8 cellular contexts compared by ENCODE assay signal in genomic region chr6:38871745-38872568, GRCh38.
DNase-seq lines count a peak whose midpoint lies in the region; ATAC-seq and TF ChIP-seq lines count a peak whose summit lies in the region.

No MANE protein-coding gene starts in this region.

- H3K36me3 ChIP-seq in RWPE2 (ENCODE audit: low read depth): no peaks in the 10 kb centered on the region

- ATAC-seq in RWPE2 (ENCODE audit: low read depth) (no peak), GM21619 (IDR thresholded peaks at IDR 0.05; ENCODE audit: unreplicated experiment) (no peak), HG02763 (IDR thresholded peaks at IDR 0.05; ENCODE audit: unreplicated experiment) (no peak)

- no peaks in the 10 kb centered on the region for H3K9me3 ChIP-seq in RWPE2 (ENCODE audit: severe bottlenecking)

- no peaks in the 10 kb centered on the region for H3K9me3 Mint-ChIP-seq in activated naive CD4-positive, alpha-beta T cell treated with anti-CD3 and anti-CD28 coated beads for 36 hours
- H3K9me3 Mint-ChIP-seq in glutamatergic neuron (ENCODE audit: unreplicated experiment): peaks cover 2% of the 10 kb centered on the region

- H3K4me3 Mint-ChIP-seq in activated naive CD4-positive, alpha-beta T cell treated with anti-CD3 and anti-CD28 coated beads for 36 hours: no peak overlapping the region
- H3K4me3 Mint-ChIP-seq in glutamatergic neuron (ENCODE audit: unreplicated experiment): no peak overlapping the region

- H3K36me3 Mint-ChIP-seq in activated naive CD4-positive, alpha-beta T cell treated with anti-CD3 and anti-CD28 coated beads for 36 hours (ENCODE audit: low read depth): no peaks in the 10 kb centered on the region
- no peaks in the 10 kb centered on the region for H3K36me3 Mint-ChIP-seq in glutamatergic neuron (ENCODE audit: unreplicated experiment)

- in situ Hi-C loops in KBM-7 (cut with MboI; ENCODE audit: low pct_unique_long_range_greater_than_20kb, low sequenced_read_pairs): no loop called here

- H3K4me1 ChIP-seq in RWPE2 (ENCODE audit: insufficient read depth, poor library complexity, severe bottlenecking): peaks cover 7% of the 10 kb centered on the region

- no peak overlapping the region for H3K4me3 ChIP-seq in RWPE2 (ENCODE audit: severe bottlenecking)

- CTCF ChIA-PET in activated naive CD4-positive, alpha-beta T cell treated with anti-CD3 and anti-CD28 coated beads for 36 hours (lab: Charles Lee): interaction anchor here (0.6 to 3.9 kb wide), 47 partner anchors 11 to 438 kb away, joined by 3 to 27 read pairs (median 4); no protein-coding TSS in a partner anchor

- peak; percentile 88 for TF ChIP-seq CTCF in RWPE2 (IDR thresholded peaks at IDR 0.05; ENCODE audit: poor library complexity, severe bottlenecking)
- TF ChIP-seq CTCF in glutamatergic neuron (IDR thresholded peaks at IDR 0.05; ENCODE audit: partially characterized antibody, unreplicated experiment): peak; percentile 87

- intact Hi-C loops in activated naive CD4-positive, alpha-beta T cell treated with anti-CD3 and anti-CD28 coated beads for 36 hours (cut with micrococcal nuclease): loop anchor here (1.0 to 2.0 kb wide), 5 partner anchors 61 to 438 kb away; no protein-coding TSS in a partner anchor

- DNase-seq in DMS153 treated with DMSO at 0.1 percent for 48 hours (lab: John Stamatoyannopoulos, UW; ENCODE audit: unreplicated experiment): peak; percentile 36
- DNase-seq in KBM-7: peak; percentile 62
- no peak for DNase-seq in RWPE2 (ENCODE audit: low spot score)
- peak; percentile 82 for DNase-seq in activated naive CD4-positive, alpha-beta T cell treated with anti-CD3 and anti-CD28 coated beads for 36 hours
- peak; percentile 73 for DNase-seq in glutamatergic neuron
- DNase-seq in renal cortical epithelial cell (ENCODE audit: low read depth): peak; percentile 41

- no peak overlapping the region for H3K27ac Mint-ChIP-seq in activated naive CD4-positive, alpha-beta T cell treated with anti-CD3 and anti-CD28 coated beads for 36 hours
- no peak overlapping the region for H3K27ac Mint-ChIP-seq in glutamatergic neuron (ENCODE audit: unreplicated experiment)

- no peaks in the 10 kb centered on the region for H3K27me3 ChIP-seq in RWPE2 (ENCODE audit: insufficient read depth, poor library complexity, severe bottlenecking)

- H3K27me3 Mint-ChIP-seq in activated naive CD4-positive, alpha-beta T cell treated with anti-CD3 and anti-CD28 coated beads for 36 hours (ENCODE audit: low read depth): no peaks in the 10 kb centered on the region
- peaks cover 2% of the 10 kb centered on the region for H3K27me3 Mint-ChIP-seq in glutamatergic neuron (ENCODE audit: unreplicated experiment)

- H3K4me1 Mint-ChIP-seq in activated naive CD4-positive, alpha-beta T cell treated with anti-CD3 and anti-CD28 coated beads for 36 hours (ENCODE audit: low read depth): peaks cover 32% of the 10 kb centered on the region
- no peaks in the 10 kb centered on the region for H3K4me1 Mint-ChIP-seq in glutamatergic neuron (ENCODE audit: low read depth, unreplicated experiment)

- no peak overlapping the region for H3K27ac ChIP-seq in RWPE2 (ENCODE audit: poor library complexity, severe bottlenecking)
